12 cellular contexts compared by ENCODE assay signal in genomic region chr7:26346611-26347200, GRCh38. TPM values are rescaled to one million over a fixed set of nuclear protein-coding genes. Genes with fewer than 3 reads are reported as not detected.
DNase-seq lines count a peak whose midpoint lies in the region; ATAC-seq and TF ChIP-seq lines count a peak whose summit lies in the region.
"Had no signal": no experiment of that assay in that cellular context is flagged by ENCODE, and none has a peak within 500 bp of the region (broad histone marks: within the 10 kb centered on the region; RNA-seq: fewer than 3 reads in every experiment).

No MANE protein-coding gene starts in this region.

- TF ChIP-seq CTCF in nephron (IDR thresholded peaks at IDR 0.05; ENCODE audit: unreplicated experiment in 3 of 3): no peak

- DNase-seq in Caki2 (ENCODE audit: low read depth): peak; percentile 72
- DNase-seq in LHCN-M2 (ENCODE audit: low read depth): peak; percentile 6
- DNase-seq in caudate nucleus (lab: John Stamatoyannopoulos, UW): peak in 46 of 61 donors; percentile 3 to 91 (median 50)
- DNase-seq in D341Med (ENCODE audit: low spot score): no peak
- DNase-seq: activated CD4-positive, alpha-beta T cell treated with anti-CD3 and anti-CD28 coated beads, Interleukin-2, amount 50 U/mL, for 4 hours; COR-L47; Right ventricle myocardium superior had no signal

- no peaks in the 10 kb centered on the region for H3K9me3 Mint-ChIP-seq in nephron

- peak overlapping the region in 2 of 3 experiments; percentile 57 to 80 for H3K27ac Mint-ChIP-seq in nephron

- no peak overlapping the region for H3K4me3 Mint-ChIP-seq in nephron

- peaks cover 10% of the 10 kb centered on the region for H3K4me1 Mint-ChIP-seq in nephron

- H3K36me3 Mint-ChIP-seq in nephron (ENCODE audit: low read depth): no peaks in the 10 kb centered on the region

- in situ Hi-C loops in Caki2 (cut with HindIII; ENCODE audit: low pct_unique_long_range_greater_than_20kb, low sequenced_read_pairs): no loop called here

- no peak for ATAC-seq in HG03196 (IDR thresholded peaks at IDR 0.05; ENCODE audit: unreplicated experiment)
- ATAC-seq in HG03442 (IDR thresholded peaks at IDR 0.05; ENCODE audit: unreplicated experiment): no peak
- ATAC-seq in HG03095 (IDR thresholded peaks at IDR 0.05; ENCODE audit: unreplicated experiment): no peak

- H3K27ac ChIP-seq in caudate nucleus (ENCODE audit: low read depth, low read length): peak overlapping the region; percentile 40
- H3K27ac ChIP-seq: KMS-11 had no signal

- no peaks in the 10 kb centered on the region for H3K27me3 Mint-ChIP-seq in nephron (ENCODE audit: low read depth)

RNA-seq across cellular contexts. Expression of gene SNX10, which starts 55.0 kb away (rescaled TPM):
- total RNA-seq in Caki2 (2014; rRNA removed; shearing (Covaris generic); ENCODE audit: low replicate concordance): 17.9 and 24.4 TPM in 2 replicates
- total RNA-seq in LHCN-M2 (2014; rRNA removed): not detected in 2 replicates
- not detected for polyA plus RNA-seq in LHCN-M2 (2012)

Comparison
In these comparisons a context has a peak if more than half of its experiments do, and no peak if none do; other contexts are left out.
1. RNA of gene SNX10, which starts 55.0 kb away (total RNA-seq): 17.9 to 24.4 TPM in Caki2; not detected in LHCN-M2; every median in the first group is over 10 times any median in the second.